In the genomic region with DNA sequence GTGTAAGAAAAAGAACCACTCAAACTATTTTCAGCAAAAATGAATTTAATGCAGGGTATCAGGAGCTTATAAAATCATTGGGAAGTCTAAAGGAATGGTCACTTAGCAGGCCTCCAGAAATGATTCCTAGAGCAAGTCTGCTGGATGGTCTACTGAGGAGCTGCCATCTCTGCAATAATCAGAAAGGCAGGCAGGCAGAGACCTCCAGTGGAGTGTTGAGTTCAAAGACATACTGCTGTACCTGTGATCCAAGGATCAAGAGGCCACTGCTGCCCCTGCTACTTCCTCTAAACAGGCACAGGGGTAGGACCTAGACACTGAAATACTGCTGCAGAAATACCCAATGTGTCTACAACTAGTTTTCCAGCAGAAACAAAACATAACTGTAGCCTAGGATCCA, we compare ENCODE assay signal across 14 cellular contexts. TPM values are rescaled to one million over a fixed set of nuclear protein-coding genes. Genes with fewer than 3 reads are reported as not detected.
A peak's percentile ranks its signal among the peaks of the same experiment; 100 is the strongest.
DNase-seq lines count a peak whose midpoint lies in the region; ATAC-seq and TF ChIP-seq lines count a peak whose summit lies in the region.
"Had no signal": no experiment of that assay in that cellular context is flagged by ENCODE, and none has a peak within 500 bp of the region (broad histone marks: within the 10 kb centered on the region; RNA-seq: fewer than 3 reads in every experiment).

No MANE protein-coding gene starts in this region.

- no peaks in the 10 kb centered on the region for H3K9me3 Mint-ChIP-seq in stimulated activated naive B cell treated with anti-CD40 and anti-IgM and Interleukin-4, amounts not matched to agents 10 μg/mL and 1 μg/mL and 100 μg/mL, for 72 hours
- H3K9me3 Mint-ChIP-seq: activated CD8-positive, alpha-beta T cell treated with anti-CD3 and anti-CD28 coated beads for 36 hours; activated naive CD4-positive, alpha-beta T cell treated with anti-CD3 and anti-CD28 coated beads, Interleukin-2, amount 50 U/mL, for 72 hours; memory B cell; T-helper 1 cell treated with Interleukin-12 subunit alpha and Interleukin-12 subunit beta and Interleukin-4 antibody, amounts not matched to agents 30 μg/mL and 1 μg/mL, for 36 hours had no signal

- no peak overlapping the region for H3K4me3 Mint-ChIP-seq in stimulated activated naive B cell treated with anti-CD40 and anti-IgM and Interleukin-4, amounts not matched to agents 10 μg/mL and 1 μg/mL and 100 μg/mL, for 72 hours
- H3K4me3 Mint-ChIP-seq: activated CD8-positive, alpha-beta T cell treated with anti-CD3 and anti-CD28 coated beads for 36 hours; memory B cell; T-helper 1 cell treated with Interleukin-12 subunit alpha and Interleukin-12 subunit beta and Interleukin-4 antibody, amounts not matched to agents 30 μg/mL and 1 μg/mL, for 36 hours had no signal

- no peak for ATAC-seq in stimulated activated naive B cell treated with anti-CD40 and anti-IgM and Interleukin-4, amounts not matched to agents 10 μg/mL and 1 μg/mL and 100 μg/mL, for 72 hours (replicated peaks)
- no peak for ATAC-seq in HG03175 (IDR thresholded peaks at IDR 0.05; ENCODE audit: unreplicated experiment)
- ATAC-seq: activated CD8-positive, alpha-beta T cell treated with anti-CD3 and anti-CD28 coated beads for 36 hours; activated naive CD4-positive, alpha-beta T cell treated with anti-CD3 and anti-CD28 coated beads, Interleukin-2, amount 50 U/mL, for 72 hours had no signal

- H3K36me3 Mint-ChIP-seq in stimulated activated naive B cell treated with anti-CD40 and anti-IgM and Interleukin-4, amounts not matched to agents 10 μg/mL and 1 μg/mL and 100 μg/mL, for 72 hours: no peaks in the 10 kb centered on the region
- H3K36me3 Mint-ChIP-seq: activated naive CD4-positive, alpha-beta T cell treated with anti-CD3 and anti-CD28 coated beads, Interleukin-2, amount 50 U/mL, for 72 hours; memory B cell had no signal

- peak; percentile 21 for TF ChIP-seq CTCF in cardiac fibroblast (IDR thresholded peaks at IDR 0.05; ENCODE audit: low read depth, low read length)

- DNase-seq in EL (peak; percentile 14), NCI-H146 treated with DMSO at 0.1 percent for 48 hours (lab: John Stamatoyannopoulos, UW; ENCODE audit: unreplicated experiment) (peak; percentile 20), cardiac fibroblast (ENCODE audit: low read depth in 2 of 2) (peak; percentile 37 to 58), lung microvascular endothelial cell (ENCODE audit: low read depth in 2 of 2) (peak; percentile 10 to 52), UCSD-AML1 (lab: John Stamatoyannopoulos, UW; ENCODE audit: unreplicated experiment) (no peak), NCI-H1092 (lab: John Stamatoyannopoulos, UW) (no peak)
- DNase-seq in stimulated activated naive B cell treated with anti-CD40 and anti-IgM and Interleukin-4, amounts not matched to agents 10 μg/mL and 1 μg/mL and 100 μg/mL, for 72 hours: no peak
- DNase-seq: activated CD8-positive, alpha-beta T cell treated with anti-CD3 and anti-CD28 coated beads for 36 hours; NCI-H82; stimulated activated naive CD4-positive, alpha-beta T cell had no signal

- H3K4me1 Mint-ChIP-seq in stimulated activated naive B cell treated with anti-CD40 and anti-IgM and Interleukin-4, amounts not matched to agents 10 μg/mL and 1 μg/mL and 100 μg/mL, for 72 hours: no peaks in the 10 kb centered on the region
- H3K4me1 Mint-ChIP-seq: memory B cell had no signal

- peaks cover 3 to 12% of the 10 kb centered on the region in 2 donors for H3K27me3 Mint-ChIP-seq in stimulated activated naive B cell treated with anti-CD40 and anti-IgM and Interleukin-4, amounts not matched to agents 10 μg/mL and 1 μg/mL and 100 μg/mL, for 72 hours

- H3K4me3 ChIP-seq in cardiac fibroblast (replicated peaks in 1 of 2; ENCODE audit: low read depth in 2 of 2, low read length in 2 of 2): no peak overlapping the region

- H3K27ac Mint-ChIP-seq in stimulated activated naive B cell treated with anti-CD40 and anti-IgM and Interleukin-4, amounts not matched to agents 10 μg/mL and 1 μg/mL and 100 μg/mL, for 72 hours: no peak overlapping the region
- H3K27ac Mint-ChIP-seq: activated CD8-positive, alpha-beta T cell treated with anti-CD3 and anti-CD28 coated beads for 36 hours; activated naive CD4-positive, alpha-beta T cell treated with anti-CD3 and anti-CD28 coated beads, Interleukin-2, amount 50 U/mL, for 72 hours; memory B cell; T-helper 1 cell treated with Interleukin-12 subunit alpha and Interleukin-12 subunit beta and Interleukin-4 antibody, amounts not matched to agents 30 μg/mL and 1 μg/mL, for 36 hours had no signal

RNA-seq across cellular contexts. Expression of a gene that starts 14.5 kb away (rescaled TPM):
- total RNA-seq in lung microvascular endothelial cell: 3.3 and 4.0 TPM in 2 replicates

Comparison
In these comparisons a context has a peak if more than half of its experiments do, and no peak if none do; other contexts are left out.
1. DNase-seq: peak in EL (single experiment), NCI-H146 treated with DMSO at 0.1 percent for 48 hours (single experiment), cardiac fibroblast (2 of 2) and lung microvascular endothelial cell (2 of 2); none in UCSD-AML1 (single experiment), stimulated activated naive B cell treated with anti-CD40 and anti-IgM and Interleukin-4, amounts not matched to agents 10 μg/mL and 1 μg/mL and 100 μg/mL, for 72 hours (single experiment) and NCI-H1092 (single experiment).